ENCODE assay signal across 32 cellular contexts in the genomic region with DNA sequence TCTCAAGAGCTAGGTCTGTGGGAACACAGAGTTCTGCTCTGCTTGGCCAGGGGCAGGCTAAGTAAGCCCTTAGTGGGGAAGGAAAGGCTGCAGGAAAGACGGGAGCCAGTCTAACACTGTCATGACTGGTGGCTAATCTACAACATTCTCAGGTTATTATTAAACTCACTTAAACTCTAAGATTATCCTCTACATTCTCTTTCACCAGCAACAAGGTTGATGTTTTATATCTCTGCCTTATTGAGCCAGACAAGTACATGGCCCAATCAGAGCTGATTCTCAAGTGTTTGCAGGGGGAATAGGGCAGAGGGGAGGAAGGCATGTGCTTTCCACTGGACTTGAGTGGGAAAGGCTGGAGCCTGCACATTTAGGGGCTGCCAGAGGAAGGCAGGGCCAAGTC.
"Had no signal": no experiment of that assay in that cellular context is flagged by ENCODE, and none has a peak within 500 bp of the region (broad histone marks: within the 10 kb centered on the region; RNA-seq: fewer than 3 reads in every experiment).

No MANE protein-coding gene starts in this region.

- H3K4me1 Mint-ChIP-seq: activated naive CD4-positive, alpha-beta T cell treated with anti-CD3 and anti-CD28 coated beads, Interleukin-2, amount 50 U/mL, for 24 hours; activated naive CD8-positive, alpha-beta T cell treated with anti-CD3 and anti-CD28 coated beads, Interleukin-2, amount 10 ng/mL, durations not matched to agents 7 days and 5 days; activated T-helper 17 cell treated with anti-CD3 and anti-CD28 coated beads, Interleukin-2, amount 50 U/mL, for 72 hours had no signal

- DNase-seq: activated CD4-positive, alpha-beta T cell treated with anti-CD3 and anti-CD28 coated beads, Interleukin-2, amount 10 ng/mL, durations not matched to agents 24 days and 14 days; activated CD4-positive, alpha-beta T cell treated with anti-CD3 and anti-CD28 coated beads, Interleukin-2, amount 50 U/mL, for 4 hours; activated CD4-positive, CD25-positive, alpha-beta regulatory T cell; activated CD8-positive, alpha-beta T cell treated with anti-CD3 and anti-CD28 coated beads for 36 hours; activated gamma-delta T cell; activated naive CD4-positive, alpha-beta T cell treated with Interleukin-2 at 50 U/mL for 16 hours; activated naive CD8-positive, alpha-beta T cell treated with anti-CD3 and anti-CD28 coated beads, Interleukin-2, amount 10 ng/mL, durations not matched to agents 7 days and 5 days; activated T-cell treated with anti-CD3 and anti-CD28 coated beads, Interleukin-2, amount 50 U/mL, for 1 hour; activated T-cell treated with anti-CD3 and anti-CD28 coated beads, Interleukin-2, amount 50 U/mL, for 72 hours; amygdala; body of pancreas; central memory CD4-positive, alpha-beta T cell; Kasumi-1; KG1; MG63; NCI-H1048; NCI-H1105 treated with DMSO at 0.1 percent for 48 hours; NCI-H1436; NCI-H1694; NCI-H1930; NCI-H345; NCI-H524 treated with DMSO at 0.1 percent for 48 hours; SIG-M5; SW 1271; T-helper 1 cell; T-helper 2 cell; T-helper 9 cell; WERI-Rb-1 had no signal

- H3K27ac ChIP-seq: body of pancreas, breast epithelium, WERI-Rb-1 had no signal

- H3K4me3 Mint-ChIP-seq: activated CD4-positive, alpha-beta T cell treated with anti-CD3 and anti-CD28 coated beads, Interleukin-2, amount 10 ng/mL, durations not matched to agents 24 days and 14 days; activated CD8-positive, alpha-beta T cell treated with anti-CD3 and anti-CD28 coated beads for 36 hours; activated naive CD4-positive, alpha-beta T cell treated with anti-CD3 and anti-CD28 coated beads, Interleukin-2, amount 50 U/mL, for 24 hours; activated naive CD8-positive, alpha-beta T cell treated with anti-CD3 and anti-CD28 coated beads, Interleukin-2, amount 10 ng/mL, durations not matched to agents 7 days and 5 days; activated T-cell treated with anti-CD3 and anti-CD28 coated beads, Interleukin-2, amount 50 U/mL, for 72 hours; activated T-helper 17 cell treated with anti-CD3 and anti-CD28 coated beads, Interleukin-2, amount 50 U/mL, for 72 hours had no signal

- H3K27ac Mint-ChIP-seq: activated CD4-positive, alpha-beta T cell treated with anti-CD3 and anti-CD28 coated beads, Interleukin-2, amount 10 ng/mL, durations not matched to agents 24 days and 14 days; activated CD8-positive, alpha-beta T cell treated with anti-CD3 and anti-CD28 coated beads for 36 hours; activated naive CD4-positive, alpha-beta T cell treated with anti-CD3 and anti-CD28 coated beads, Interleukin-2, amount 50 U/mL, for 24 hours; activated naive CD8-positive, alpha-beta T cell treated with anti-CD3 and anti-CD28 coated beads, Interleukin-2, amount 10 ng/mL, durations not matched to agents 7 days and 5 days; activated T-cell treated with anti-CD3 and anti-CD28 coated beads, Interleukin-2, amount 50 U/mL, for 72 hours; activated T-helper 17 cell treated with anti-CD3 and anti-CD28 coated beads, Interleukin-2, amount 50 U/mL, for 72 hours had no signal

- H3K9me3 Mint-ChIP-seq: activated naive CD4-positive, alpha-beta T cell treated with anti-CD3 and anti-CD28 coated beads, Interleukin-2, amount 50 U/mL, for 24 hours; activated naive CD8-positive, alpha-beta T cell treated with anti-CD3 and anti-CD28 coated beads, Interleukin-2, amount 10 ng/mL, durations not matched to agents 7 days and 5 days; activated T-cell treated with anti-CD3 and anti-CD28 coated beads, Interleukin-2, amount 50 U/mL, for 72 hours; activated T-helper 17 cell treated with anti-CD3 and anti-CD28 coated beads, Interleukin-2, amount 50 U/mL, for 72 hours had no signal

- H3K9me3 ChIP-seq: body of pancreas, breast epithelium, MG63 had no signal

- H3K36me3 ChIP-seq: breast epithelium, MG63 had no signal

- H3K36me3 Mint-ChIP-seq: activated naive CD4-positive, alpha-beta T cell treated with anti-CD3 and anti-CD28 coated beads, Interleukin-2, amount 50 U/mL, for 24 hours; activated naive CD8-positive, alpha-beta T cell treated with anti-CD3 and anti-CD28 coated beads, Interleukin-2, amount 10 ng/mL, durations not matched to agents 7 days and 5 days had no signal

- H3K27me3 Mint-ChIP-seq: activated naive CD4-positive, alpha-beta T cell treated with anti-CD3 and anti-CD28 coated beads, Interleukin-2, amount 50 U/mL, for 24 hours; activated T-helper 17 cell treated with anti-CD3 and anti-CD28 coated beads, Interleukin-2, amount 50 U/mL, for 72 hours had no signal

- H3K27me3 ChIP-seq: body of pancreas, breast epithelium, MG63 had no signal

- H3K4me3 ChIP-seq: body of pancreas, breast epithelium, MG63 had no signal

- ATAC-seq: activated CD8-positive, alpha-beta T cell treated with anti-CD3 and anti-CD28 coated beads for 36 hours; activated T-cell treated with anti-CD3 and anti-CD28 coated beads, Interleukin-2, amount 50 U/mL, for 72 hours; activated T-helper 17 cell treated with anti-CD3 and anti-CD28 coated beads, Interleukin-2, amount 50 U/mL, for 72 hours; body of pancreas; Panc1 had no signal

- H3K4me1 ChIP-seq: body of pancreas, breast epithelium had no signal
